Comparison of ENCODE assay signal across 1 cellular context in the genomic region with DNA sequence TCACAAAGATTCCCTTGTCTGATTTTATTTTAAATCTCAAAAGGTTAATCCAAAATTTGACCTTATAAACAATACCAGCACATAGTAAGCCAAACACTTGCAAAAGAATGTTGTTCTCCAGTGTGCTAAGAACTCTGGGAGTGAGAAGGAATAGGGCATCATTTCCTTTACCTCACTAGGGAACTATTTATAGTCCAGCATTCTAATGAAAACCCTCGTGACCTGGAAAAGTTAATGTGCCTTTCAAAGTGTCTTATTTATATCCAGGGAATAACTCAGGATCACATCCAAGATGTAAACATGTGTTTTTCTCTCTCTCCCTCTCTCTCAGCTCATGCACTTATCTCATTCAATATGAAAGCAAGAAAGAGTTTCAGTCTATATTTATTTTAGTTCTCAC.
TF ChIP-seq lines count a peak whose summit lies in the region.

No MANE protein-coding gene starts in this region.

TF ChIP-seq in GM23338, 12 proteins besides CTCF, POLR2A, EP300 and RAD21 (continued from another document):
- TF ChIP-seq, protein P1, sequence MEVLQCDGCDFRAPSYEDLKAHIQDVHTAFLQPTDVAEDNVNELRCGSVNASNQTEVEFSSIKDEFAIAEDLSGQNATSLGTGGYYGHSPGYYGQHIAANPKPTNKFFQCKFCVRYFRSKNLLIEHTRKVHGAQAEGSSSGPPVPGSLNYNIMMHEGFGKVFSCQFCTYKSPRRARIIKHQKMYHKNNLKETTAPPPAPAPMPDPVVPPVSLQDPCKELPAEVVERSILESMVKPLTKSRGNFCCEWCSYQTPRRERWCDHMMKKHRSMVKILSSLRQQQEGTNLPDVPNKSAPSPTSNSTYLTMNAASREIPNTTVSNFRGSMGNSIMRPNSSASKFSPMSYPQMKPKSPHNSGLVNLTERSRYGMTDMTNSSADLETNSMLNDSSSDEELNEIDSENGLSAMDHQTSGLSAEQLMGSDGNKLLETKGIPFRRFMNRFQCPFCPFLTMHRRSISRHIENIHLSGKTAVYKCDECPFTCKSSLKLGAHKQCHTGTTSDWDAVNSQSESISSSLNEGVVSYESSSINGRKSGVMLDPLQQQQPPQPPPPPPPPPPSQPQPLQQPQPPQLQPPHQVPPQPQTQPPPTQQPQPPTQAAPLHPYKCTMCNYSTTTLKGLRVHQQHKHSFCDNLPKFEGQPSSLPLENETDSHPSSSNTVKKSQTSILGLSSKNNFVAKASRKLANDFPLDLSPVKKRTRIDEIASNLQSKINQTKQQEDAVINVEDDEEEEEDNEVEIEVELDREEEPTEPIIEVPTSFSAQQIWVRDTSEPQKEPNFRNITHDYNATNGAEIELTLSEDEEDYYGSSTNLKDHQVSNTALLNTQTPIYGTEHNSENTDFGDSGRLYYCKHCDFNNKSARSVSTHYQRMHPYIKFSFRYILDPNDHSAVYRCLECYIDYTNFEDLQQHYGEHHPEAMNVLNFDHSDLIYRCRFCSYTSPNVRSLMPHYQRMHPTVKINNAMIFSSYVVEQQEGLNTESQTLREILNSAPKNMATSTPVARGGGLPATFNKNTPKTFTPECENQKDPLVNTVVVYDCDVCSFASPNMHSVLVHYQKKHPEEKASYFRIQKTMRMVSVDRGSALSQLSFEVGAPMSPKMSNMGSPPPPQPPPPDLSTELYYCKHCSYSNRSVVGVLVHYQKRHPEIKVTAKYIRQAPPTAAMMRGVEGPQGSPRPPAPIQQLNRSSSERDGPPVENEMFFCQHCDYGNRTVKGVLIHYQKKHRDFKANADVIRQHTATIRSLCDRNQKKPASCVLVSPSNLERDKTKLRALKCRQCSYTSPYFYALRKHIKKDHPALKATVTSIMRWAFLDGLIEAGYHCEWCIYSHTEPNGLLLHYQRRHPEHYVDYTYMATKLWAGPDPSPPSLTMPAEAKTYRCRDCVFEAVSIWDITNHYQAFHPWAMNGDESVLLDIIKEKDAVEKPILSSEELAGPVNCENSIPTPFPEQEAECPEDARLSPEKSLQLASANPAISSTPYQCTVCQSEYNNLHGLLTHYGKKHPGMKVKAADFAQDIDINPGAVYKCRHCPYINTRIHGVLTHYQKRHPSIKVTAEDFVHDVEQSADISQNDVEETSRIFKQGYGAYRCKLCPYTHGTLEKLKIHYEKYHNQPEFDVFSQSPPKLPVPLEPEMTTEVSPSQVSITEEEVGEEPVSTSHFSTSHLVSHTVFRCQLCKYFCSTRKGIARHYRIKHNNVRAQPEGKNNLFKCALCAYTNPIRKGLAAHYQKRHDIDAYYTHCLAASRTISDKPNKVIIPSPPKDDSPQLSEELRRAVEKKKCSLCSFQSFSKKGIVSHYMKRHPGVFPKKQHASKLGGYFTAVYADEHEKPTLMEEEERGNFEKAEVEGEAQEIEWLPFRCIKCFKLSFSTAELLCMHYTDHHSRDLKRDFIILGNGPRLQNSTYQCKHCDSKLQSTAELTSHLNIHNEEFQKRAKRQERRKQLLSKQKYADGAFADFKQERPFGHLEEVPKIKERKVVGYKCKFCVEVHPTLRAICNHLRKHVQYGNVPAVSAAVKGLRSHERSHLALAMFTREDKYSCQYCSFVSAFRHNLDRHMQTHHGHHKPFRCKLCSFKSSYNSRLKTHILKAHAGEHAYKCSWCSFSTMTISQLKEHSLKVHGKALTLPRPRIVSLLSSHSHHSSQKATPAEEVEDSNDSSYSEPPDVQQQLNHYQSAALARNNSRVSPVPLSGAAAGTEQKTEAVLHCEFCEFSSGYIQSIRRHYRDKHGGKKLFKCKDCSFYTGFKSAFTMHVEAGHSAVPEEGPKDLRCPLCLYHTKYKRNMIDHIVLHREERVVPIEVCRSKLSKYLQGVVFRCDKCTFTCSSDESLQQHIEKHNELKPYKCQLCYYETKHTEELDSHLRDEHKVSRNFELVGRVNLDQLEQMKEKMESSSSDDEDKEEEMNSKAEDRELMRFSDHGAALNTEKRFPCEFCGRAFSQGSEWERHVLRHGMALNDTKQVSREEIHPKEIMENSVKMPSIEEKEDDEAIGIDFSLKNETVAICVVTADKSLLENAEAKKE (CRISPR knock-in tag; IDR thresholded peaks at IDR 0.05), result no peak
TF ChIP-seq in GM23338: peak in this region for 0.
